13 cellular contexts compared by ENCODE assay signal in genomic region chr6:163965426-163966348, GRCh38.
DNase-seq lines count a peak whose midpoint lies in the region; ATAC-seq and TF ChIP-seq lines count a peak whose summit lies in the region.
"Had no signal": no experiment of that assay in that cellular context is flagged by ENCODE, and none has a peak within 500 bp of the region (broad histone marks: within the 10 kb centered on the region; RNA-seq: fewer than 3 reads in every experiment).

No MANE protein-coding gene starts in this region.

- no peaks in the 10 kb centered on the region for H3K4me1 Mint-ChIP-seq in activated CD4-positive, alpha-beta T cell treated with anti-CD3 and anti-CD28 coated beads, Interleukin-2, amount 10 ng/mL, durations not matched to agents 24 days and 14 days
- H3K4me1 Mint-ChIP-seq in progenitor cell of endocrine pancreas (ENCODE audit: low read depth): peaks cover 17% of the 10 kb centered on the region

- H3K4me1 ChIP-seq in HEK293 (ENCODE audit: control insufficient read depth, insufficient read depth, low read length) (peaks cover 14% of the 10 kb centered on the region), adrenal gland (replicated peaks in 1 of 2) (peaks cover 0 to 10% of the 10 kb centered on the region in 2 donors), psoas muscle (peaks cover 48% of the 10 kb centered on the region)
- H3K4me1 ChIP-seq: BLaER1 had no signal

- peak overlapping the region; percentile 34; the same call in 1 of the 2 replicates for H3K27ac ChIP-seq in HEK293 (ENCODE audit: extremely low read depth, low read depth, low read length)
- peak overlapping the region in 1 of 5 donors; percentile 4 for H3K27ac ChIP-seq in adrenal gland
- peak overlapping the region; percentile 95 for H3K27ac ChIP-seq in psoas muscle
- H3K27ac ChIP-seq: BLaER1 had no signal

- H3K27me3 Mint-ChIP-seq in activated CD4-positive, alpha-beta T cell treated with anti-CD3 and anti-CD28 coated beads, Interleukin-2, amount 10 ng/mL, durations not matched to agents 24 days and 14 days: no peaks in the 10 kb centered on the region
- H3K27me3 Mint-ChIP-seq in progenitor cell of endocrine pancreas: peaks cover 7% of the 10 kb centered on the region
- H3K27me3 Mint-ChIP-seq: activated naive CD8-positive, alpha-beta T cell had no signal

- no peaks in the 10 kb centered on the region for H3K9me3 Mint-ChIP-seq in activated CD4-positive, alpha-beta T cell treated with anti-CD3 and anti-CD28 coated beads, Interleukin-2, amount 10 ng/mL, durations not matched to agents 24 days and 14 days
- no peaks in the 10 kb centered on the region for H3K9me3 Mint-ChIP-seq in progenitor cell of endocrine pancreas (ENCODE audit: low read depth)

- no peaks in the 10 kb centered on the region for H3K36me3 ChIP-seq in HEK293 (ENCODE audit: control insufficient read depth in 2 of 2, insufficient read depth in 1 of 2, low read length in 2 of 2)
- H3K36me3 ChIP-seq in adrenal gland (replicated peaks in 1 of 2): no peaks in the 10 kb centered on the region
- H3K36me3 ChIP-seq in psoas muscle (ENCODE audit: insufficient read depth in 1 of 2, low read depth in 1 of 2): no peaks in the 10 kb centered on the region
- H3K36me3 ChIP-seq: BLaER1 had no signal

- ATAC-seq in left cardiac atrium (peak; percentile 38 to 41), psoas muscle (peak in 3 of 4 donors; percentile 31 to 52 (median 49))

- peak in 6 of 7 donors; percentile 31 to 73 (median 36) for DNase-seq in adrenal gland
- peak; percentile 45 for DNase-seq in left cardiac atrium
- peak in 1 of 2 donors; percentile 67 for DNase-seq in psoas muscle
- no peak for DNase-seq in activated CD4-positive, alpha-beta T cell treated with anti-CD3 and anti-CD28 coated beads, Interleukin-2, amount 10 ng/mL, durations not matched to agents 24 days and 14 days
- no peak for DNase-seq in activated CD4-positive, alpha-beta T cell treated with anti-CD3 and anti-CD28 coated beads for 4 hours
- no peak for DNase-seq in progenitor cell of endocrine pancreas (ENCODE audit: low spot score, unreplicated experiment)
- no peak for DNase-seq in NCI-H2196 treated with DMSO at 0.1 percent for 48 hours (lab: John Stamatoyannopoulos, UW; ENCODE audit: unreplicated experiment)
- DNase-seq: NCI-H1048; NCI-H526 treated with DMSO at 0.1 percent for 48 hours; stimulated activated naive CD4-positive, alpha-beta T cell had no signal

- TF ChIP-seq POLR2A in adrenal gland (IDR thresholded peaks at IDR 0.05): no peak

- H3K27me3 ChIP-seq in adrenal gland (peaks cover 7% of the 10 kb centered on the region), psoas muscle (ENCODE audit: insufficient read depth in 3 of 3, low read length in 2 of 3) (no peaks in the 10 kb centered on the region)
- H3K27me3 ChIP-seq: BLaER1 had no signal

- CTCF ChIA-PET in HEK293 (lab: Yijun Ruan, JAX): interaction anchor here (0.6 to 1.7 kb wide), 4 partner anchors 10 to 538 kb away, joined by 3 to 7 read pairs (median 5); no protein-coding TSS in a partner anchor

- TF ChIP-seq CTCF in HEK293 (tag by site-specific recombination; IDR thresholded peaks at IDR 0.05) (no peak), adrenal gland (IDR thresholded peaks at IDR 0.05) (no peak), psoas muscle (IDR thresholded peaks at IDR 0.05) (no peak), progenitor cell of endocrine pancreas (IDR thresholded peaks at IDR 0.05; ENCODE audit: unreplicated experiment) (no peak)

- H3K4me3 ChIP-seq in HEK293 (ENCODE audit: low read depth, low read length) (no peak overlapping the region), adrenal gland (no peak overlapping the region), psoas muscle (peak overlapping the region; percentile 15)
- H3K4me3 ChIP-seq: BLaER1 had no signal

- WGBS in adrenal gland, 4 donors: 40 to 47% (median 44%) methylated on average over 14 of the region's 14 CpGs
- 18 to 36% (median 22%) methylated on average over 14 of the region's 14 CpGs for WGBS in psoas muscle, 3 donors

- intact Hi-C loops in adrenal gland (cut with DNase I): loop anchor here (10.0 kb wide), 1 partner anchor 541 kb away; no protein-coding TSS in a partner anchor
- intact Hi-C loops in left cardiac atrium (cut with DNase I): loop anchor here in 1 of 2 donors (10.0 kb wide), 1 partner anchor 139 kb away; no protein-coding TSS in a partner anchor
- intact Hi-C loops in psoas muscle (cut with DNase I): loop anchor here (2.0 to 10.0 kb wide), 3 partner anchors 143 to 1269 kb away; no protein-coding TSS in a partner anchor
- intact Hi-C loops in activated CD4-positive, alpha-beta T cell treated with anti-CD3 and anti-CD28 coated beads, Interleukin-2, amount 10 ng/mL, durations not matched to agents 24 days and 14 days (cut with micrococcal nuclease): no loop called here

- POLR2A ChIA-PET in HEK293 (lab: Yijun Ruan, JAX): no interaction called here

- H3K4me3 Mint-ChIP-seq in activated CD4-positive, alpha-beta T cell treated with anti-CD3 and anti-CD28 coated beads, Interleukin-2, amount 10 ng/mL, durations not matched to agents 24 days and 14 days: no peak overlapping the region
- H3K4me3 Mint-ChIP-seq in progenitor cell of endocrine pancreas (ENCODE audit: low read depth): no peak overlapping the region
- H3K4me3 Mint-ChIP-seq: activated naive CD8-positive, alpha-beta T cell had no signal

- H3K27ac Mint-ChIP-seq in activated CD4-positive, alpha-beta T cell treated with anti-CD3 and anti-CD28 coated beads, Interleukin-2, amount 10 ng/mL, durations not matched to agents 24 days and 14 days: no peak overlapping the region
- no peak overlapping the region for H3K27ac Mint-ChIP-seq in progenitor cell of endocrine pancreas
- H3K27ac Mint-ChIP-seq: activated naive CD8-positive, alpha-beta T cell had no signal

- H3K9me3 ChIP-seq in HEK293 (ENCODE audit: control insufficient read depth, insufficient read depth, low read depth, low read length) (no peaks in the 10 kb centered on the region), adrenal gland (replicated peaks in 1 of 3) (no peaks in the 10 kb centered on the region), psoas muscle (no peaks in the 10 kb centered on the region)
- H3K9me3 ChIP-seq: BLaER1 had no signal

- no peaks in the 10 kb centered on the region for H3K36me3 Mint-ChIP-seq in activated CD4-positive, alpha-beta T cell treated with anti-CD3 and anti-CD28 coated beads, Interleukin-2, amount 10 ng/mL, durations not matched to agents 24 days and 14 days (ENCODE audit: low read depth)
- H3K36me3 Mint-ChIP-seq in progenitor cell of endocrine pancreas (ENCODE audit: insufficient read depth): no peaks in the 10 kb centered on the region
- H3K36me3 Mint-ChIP-seq: activated naive CD8-positive, alpha-beta T cell had no signal

TF ChIP-seq in HEK293, 187 proteins besides CTCF, POLR2A, EP300 and RAD21 (continues in another document):
- TF ChIP-seq ZEB2 (tag by site-specific recombination; IDR thresholded peaks at IDR 0.05) (no peak), SCRT1 (tag by site-specific recombination; IDR thresholded peaks at IDR 0.05; ENCODE audit: borderline replicate concordance) (no peak), ZBTB8A (tag by site-specific recombination; IDR thresholded peaks at IDR 0.05) (0 out of 2 replicates have a peak, but pooled peaks have one; percentile 27), PRDM10 (tag by site-specific recombination; IDR thresholded peaks at IDR 0.05) (0 out of 2 replicates have a peak, but pooled peaks have one; percentile 29), ZNF112 (tag by site-specific recombination; IDR thresholded peaks at IDR 0.05) (no peak)

Comparison
In these comparisons a context has a peak if more than half of its experiments do, and no peak if none do; other contexts are left out.
1. DNase-seq: peak in adrenal gland (6 of 7) and left cardiac atrium (single experiment); none in activated CD4-positive, alpha-beta T cell treated with anti-CD3 and anti-CD28 coated beads, Interleukin-2, amount 10 ng/mL, durations not matched to agents 24 days and 14 days (single experiment), activated CD4-positive, alpha-beta T cell treated with anti-CD3 and anti-CD28 coated beads for 4 hours (0 of 2), progenitor cell of endocrine pancreas (single experiment) and NCI-H2196 treated with DMSO at 0.1 percent for 48 hours (single experiment).